Comparison of ENCODE assay signal across 1 cellular context in the genomic region with DNA sequence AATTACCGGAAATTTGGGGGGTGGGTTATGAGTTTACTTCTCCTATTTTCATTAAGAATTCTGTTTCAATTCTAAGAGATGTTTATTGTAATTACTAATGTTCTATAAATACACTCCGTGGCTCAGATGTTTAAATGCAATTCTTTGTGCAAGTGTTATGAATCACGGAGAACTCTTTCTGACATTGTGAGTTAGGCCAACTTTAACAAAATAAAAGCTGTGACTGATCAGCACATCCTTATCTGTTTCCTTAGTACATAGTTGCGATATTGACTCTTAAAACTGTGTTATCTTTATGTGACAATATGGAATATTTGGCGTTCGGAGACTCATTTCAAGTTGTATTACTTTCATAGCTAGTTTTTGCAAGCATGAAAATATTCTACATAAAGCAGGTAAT.
TF ChIP-seq lines count a peak whose summit lies in the region.

No MANE protein-coding gene starts in this region.

TF ChIP-seq in IMR-90, 13 proteins besides CTCF, POLR2A, EP300 and RAD21 (continued from another document):
- TF ChIP-seq NFE2L2 (IDR thresholded peaks at IDR 0.05; ENCODE audit: low read depth, low read length) (no peak), SMC3 (IDR thresholded peaks at IDR 0.05; ENCODE audit: low read depth, low read length) (no peak), CHD1 (IDR thresholded peaks at IDR 0.05; ENCODE audit: low read depth, low read length) (no peak), RFX5 (IDR thresholded peaks at IDR 0.05; ENCODE audit: low read depth, low read length) (no peak)
TF ChIP-seq in IMR-90: peak in this region for 0.
